8 cellular contexts compared by ENCODE assay signal in the genomic region with DNA sequence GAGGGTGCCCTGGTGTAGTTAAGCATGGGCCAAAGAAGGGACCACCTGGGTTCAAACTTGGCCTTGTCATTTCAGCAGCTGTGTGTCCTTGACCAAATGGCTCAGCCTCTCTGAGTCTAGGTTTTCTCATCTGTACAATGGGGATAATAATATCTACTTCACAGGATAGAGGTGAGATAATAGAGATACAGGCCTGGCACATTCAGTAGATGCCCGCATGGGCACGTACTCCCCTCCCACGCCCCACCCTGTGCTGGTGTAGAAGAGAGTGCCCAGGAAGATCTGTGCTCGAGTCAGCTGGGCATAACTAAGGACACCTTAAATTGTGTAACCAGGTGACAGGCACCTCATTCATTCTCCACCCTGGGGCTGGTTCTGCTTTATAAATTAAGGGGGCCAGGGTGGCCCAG. TPM values are rescaled to one million over a fixed set of nuclear protein-coding genes. Genes with fewer than 3 reads are reported as not detected.
DNase-seq lines count a peak whose midpoint lies in the region; ATAC-seq and TF ChIP-seq lines count a peak whose summit lies in the region.

No MANE protein-coding gene starts in this region.

- no peaks in the 10 kb centered on the region for H3K36me3 Mint-ChIP-seq in activated naive CD4-positive, alpha-beta T cell treated with anti-CD3 and anti-CD28 coated beads, Interleukin-2, amount 50 U/mL, for 24 hours

- ATAC-seq in GM18873 (IDR thresholded peaks at IDR 0.05; ENCODE audit: low FRiP score, unreplicated experiment) (peak; percentile 10), HG03025 (IDR thresholded peaks at IDR 0.05; ENCODE audit: low FRiP score, unreplicated experiment) (peak; percentile 12), GM19452 (IDR thresholded peaks at IDR 0.05; ENCODE audit: unreplicated experiment) (no peak)

- intact Hi-C loops in spleen (cut with DNase I; ENCODE audit: low total_unique reads) = no loop called here

- H3K27me3 Mint-ChIP-seq in activated naive CD4-positive, alpha-beta T cell treated with anti-CD3 and anti-CD28 coated beads, Interleukin-2, amount 50 U/mL, for 24 hours = no peaks in the 10 kb centered on the region

- TF ChIP-seq CTCF in spleen (IDR thresholded peaks at IDR 0.05 in 8 of 11, conservative IDR thresholded peaks at IDR 0.05 in 3 of 11) = no peak
- no peak for TF ChIP-seq CTCF in GM20000 (IDR thresholded peaks at IDR 0.05; ENCODE audit: extremely low read depth, missing control alignments)

- no peaks in the 10 kb centered on the region for H3K27me3 ChIP-seq in spleen (replicated peaks in 1 of 7)

- 52 to 76% (median 55%) methylated on average over 3 to 4 of the region's 4 CpGs for WGBS in spleen, 5 donors

- H3K27ac ChIP-seq in spleen = peak overlapping the region; percentile 64 to 91 (median 88)

- no peak for TF ChIP-seq POLR2A in spleen (IDR thresholded peaks at IDR 0.05)

- peaks cover 59% of the 10 kb centered on the region for H3K4me1 Mint-ChIP-seq in activated naive CD4-positive, alpha-beta T cell treated with anti-CD3 and anti-CD28 coated beads, Interleukin-2, amount 50 U/mL, for 24 hours

- peak overlapping the region; percentile 92 for H3K4me3 Mint-ChIP-seq in activated naive CD4-positive, alpha-beta T cell treated with anti-CD3 and anti-CD28 coated beads, Interleukin-2, amount 50 U/mL, for 24 hours

- H3K36me3 ChIP-seq in spleen = no peaks in the 10 kb centered on the region

- peak overlapping the region; percentile 98 for H3K27ac Mint-ChIP-seq in activated naive CD4-positive, alpha-beta T cell treated with anti-CD3 and anti-CD28 coated beads, Interleukin-2, amount 50 U/mL, for 24 hours

- peak; percentile 78 for DNase-seq in spleen
- no peak for DNase-seq in NCI-H526 treated with DMSO at 0.1 percent for 48 hours (lab: John Stamatoyannopoulos, UW)
- no peak for DNase-seq in SKM-1 (lab: John Stamatoyannopoulos, UW; ENCODE audit: unreplicated experiment)
- DNase-seq in GM20000 (ENCODE audit: low spot score) = no peak

- peaks cover 24 to 66% (median 42%) of the 10 kb centered on the region in 6 donors for H3K4me1 ChIP-seq in spleen

- no peaks in the 10 kb centered on the region for H3K9me3 ChIP-seq in spleen

- peak overlapping the region; percentile 1 to 69 (median 46) for H3K4me3 ChIP-seq in spleen

- no peaks in the 10 kb centered on the region for H3K9me3 Mint-ChIP-seq in activated naive CD4-positive, alpha-beta T cell treated with anti-CD3 and anti-CD28 coated beads, Interleukin-2, amount 50 U/mL, for 24 hours

RNA-seq across cellular contexts. Expression of gene TMEM185B, which starts 8.4 kb away (rescaled TPM):
- total RNA-seq in spleen = 10 to 100 TPM; 18.3 to 35.6 (median 23.6) TPM
- 1 to 10 TPM; 3.9 to 5.5 (median 4.0) TPM for polyA plus RNA-seq in spleen

RNA-seq across cellular contexts. Expression of gene RALB, which starts 21.1 kb away (rescaled TPM):
- 100 to 1,000 TPM in 3 of 7 donors, 10 to 100 TPM in 4; 67.2 to 126 (median 96.3) TPM for total RNA-seq in spleen
- polyA plus RNA-seq in spleen = 10 to 100 TPM; 26.6 to 61.5 (median 38.0) TPM
